Comparison of ENCODE assay signal across 22 cellular contexts in the genomic region with DNA sequence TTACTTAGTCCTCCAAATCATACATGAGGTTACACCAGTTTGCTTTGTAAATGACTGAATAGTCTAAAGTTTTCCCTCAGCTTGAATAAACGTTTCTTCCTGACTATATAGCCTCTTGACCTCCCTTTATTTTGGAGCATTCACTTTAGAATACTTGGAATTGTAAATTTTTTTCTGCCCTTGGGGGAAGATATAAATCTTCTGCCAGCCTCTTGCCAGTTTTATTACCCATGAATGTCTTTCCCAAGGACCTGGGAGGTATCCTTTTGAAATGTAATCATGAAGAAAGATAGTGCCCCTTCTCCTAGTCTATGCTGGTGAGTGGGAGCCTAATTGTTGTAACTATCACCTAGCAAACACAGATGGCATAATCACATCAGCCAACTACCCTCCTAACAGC.
DNase-seq lines count a peak whose midpoint lies in the region; FAIRE-seq lines count a peak whose summit lies in the region.
"Had no signal": no experiment of that assay in that cellular context is flagged by ENCODE, and none has a peak within 500 bp of the region (broad histone marks: within the 10 kb centered on the region; RNA-seq: fewer than 3 reads in every experiment).

No MANE protein-coding gene starts in this region.

- H3K18ac ChIP-seq in mesendoderm (ENCODE audit: low read length) = no peak overlapping the region

- H3K36me3 ChIP-seq in SK-N-MC (ENCODE audit: insufficient read depth, low read length) = no peaks in the 10 kb centered on the region
- no peaks in the 10 kb centered on the region for H3K36me3 ChIP-seq in mesendoderm (ENCODE audit: control insufficient read depth, insufficient read depth, low read length)
- no peaks in the 10 kb centered on the region for H3K36me3 ChIP-seq in effector memory CD4-positive, alpha-beta T cell (ENCODE audit: control insufficient read depth, insufficient read depth, low read length)
- H3K36me3 ChIP-seq: esophagus squamous epithelium, uterus had no signal

- H3K4me3 ChIP-seq in SK-N-MC (no peak overlapping the region), mesendoderm (ENCODE audit: low read length) (no peak overlapping the region)
- H3K4me3 ChIP-seq in effector memory CD4-positive, alpha-beta T cell (ENCODE audit: insufficient read depth, low read depth, low read length, poor library complexity, severe bottlenecking) = no peak overlapping the region
- H3K4me3 ChIP-seq: coronary artery, esophagus squamous epithelium, hepatocyte, psoas muscle, uterus had no signal

- H4K5ac ChIP-seq in mesendoderm (ENCODE audit: low read length) = no peak overlapping the region

- no peak overlapping the region for H3K56ac ChIP-seq in mesendoderm (ENCODE audit: low read length)

- H2BK120ac ChIP-seq in mesendoderm (ENCODE audit: low read depth, low read length) = no peak overlapping the region

- H3K23ac ChIP-seq in mesendoderm (ENCODE audit: low read length) = no peak overlapping the region

- H3K9me3 ChIP-seq in SK-N-MC (ENCODE audit: low read depth, low read length) = no peaks in the 10 kb centered on the region; the same call in 1 of the 2 replicates
- no peaks in the 10 kb centered on the region for H3K9me3 ChIP-seq in effector memory CD4-positive, alpha-beta T cell (ENCODE audit: control insufficient read depth, low read length)
- H3K9me3 ChIP-seq: psoas muscle, testis, uterus had no signal

- no CpG with 5 or more reads among the region's 1 CpG for WGBS in mesendoderm (ENCODE audit: extremely low coverage, insufficient coverage, low lambda C conversion rate)

- FAIRE-seq in HTR-8/SVneo (lab: Jason Lieb, UNC) = no peak
- FAIRE-seq: D721Med, GM12891 had no signal

- no peaks in the 10 kb centered on the region for H3K79me2 ChIP-seq in mesendoderm (ENCODE audit: control insufficient read depth, insufficient read depth, low read length)
- H3K79me2 ChIP-seq: hepatocyte had no signal

- H2BK5ac ChIP-seq in mesendoderm (ENCODE audit: low read length) = no peak overlapping the region

- no peak overlapping the region for H3K9ac ChIP-seq in SK-N-MC (ENCODE audit: insufficient read length)
- no peak overlapping the region for H3K9ac ChIP-seq in mesendoderm (ENCODE audit: low read length)

- no peaks in the 10 kb centered on the region for H3K4me1 ChIP-seq in mesendoderm (ENCODE audit: control insufficient read depth, low read depth, low read length)
- H3K4me1 ChIP-seq in effector memory CD4-positive, alpha-beta T cell (ENCODE audit: control insufficient read depth, insufficient read depth, low read length, poor library complexity, severe bottlenecking) = no peaks in the 10 kb centered on the region
- H3K4me1 ChIP-seq: esophagus squamous epithelium, psoas muscle, testis, uterus had no signal

- H4K8ac ChIP-seq in mesendoderm (ENCODE audit: low read depth, low read length) = no peak overlapping the region

- no peaks in the 10 kb centered on the region for H3K27me3 ChIP-seq in mesendoderm (ENCODE audit: insufficient read depth, low read length, poor library complexity)
- H3K27me3 ChIP-seq in effector memory CD4-positive, alpha-beta T cell (replicated peaks; ENCODE audit: control insufficient read depth, insufficient read depth, low read length, poor library complexity, severe bottlenecking) = no peaks in the 10 kb centered on the region
- H3K27me3 ChIP-seq: esophagus squamous epithelium, hepatocyte, testis, uterus had no signal

- H3K4me2 ChIP-seq in mesendoderm (ENCODE audit: low read length) = no peak overlapping the region
- H3K4me2 ChIP-seq: hepatocyte had no signal

- H3K27ac ChIP-seq in SK-N-MC (no peak overlapping the region), mesendoderm (ENCODE audit: low read depth, low read length) (no peak overlapping the region)
- H3K27ac ChIP-seq in effector memory CD4-positive, alpha-beta T cell (ENCODE audit: insufficient read depth, low read length, poor library complexity, severe bottlenecking) = no peak overlapping the region
- H3K27ac ChIP-seq: coronary artery, esophagus squamous epithelium, hepatocyte, psoas muscle, testis, uterus had no signal

- no peak overlapping the region for H2BK15ac ChIP-seq in mesendoderm (replicated peaks; ENCODE audit: low read depth)

- DNase-seq in Caki2 (ENCODE audit: low read depth) (peak; percentile 31), HTR-8/SVneo (ENCODE audit: insufficient read length, low spot score) (peak; percentile 15), SK-N-MC (ENCODE audit: low read depth, low spot score) (peak; percentile 12), mesendoderm (peak; percentile 31), amygdala (lab: John Stamatoyannopoulos, UW) (no peak)
- no peak for DNase-seq in effector memory CD4-positive, alpha-beta T cell
- DNase-seq in stimulated activated CD8-positive, alpha-beta memory T cell treated with anti-CD3 and anti-CD28 coated beads, Interleukin-4, amount 100 ng/mL, for 48 hours = no peak
- DNase-seq: activated CD4-positive, alpha-beta memory T cell treated with anti-CD3 and anti-CD28 coated beads, Interleukin-2, amount 10 ng/mL, durations not matched to agents 7 days and 5 days; activated CD8-positive, alpha-beta memory T cell treated with anti-CD3 and anti-CD28 coated beads, Interleukin-2, amount 50 U/mL, for 48 hours; activated naive CD4-positive, alpha-beta T cell treated with anti-CD3 and anti-CD28 coated beads, Interleukin-2, amount 10 ng/mL, durations not matched to agents 7 days and 5 days; anterior cingulate cortex; esophagus squamous epithelium; left cardiac atrium; psoas muscle; stimulated activated naive CD8-positive, alpha-beta T cell treated with anti-CD3 and anti-CD28 coated beads, Interleukin-15, Interleukin-2, amounts not matched to agents 100 U/mL and 50 U/mL, for 24 hours; T-helper 17 cell; testis; uterus had no signal

- H3K79me1 ChIP-seq in mesendoderm (ENCODE audit: low read length) = no peaks in the 10 kb centered on the region

- no peak overlapping the region for H2AK5ac ChIP-seq in mesendoderm (ENCODE audit: low read length)

- no peak overlapping the region for H3K4ac ChIP-seq in mesendoderm (ENCODE audit: low read depth, low read length)

- in situ Hi-C loops in Caki2 (cut with HindIII; ENCODE audit: low pct_unique_long_range_greater_than_20kb, low sequenced_read_pairs) = no loop called here

Comparison
In these comparisons a context has a peak if more than half of its experiments do, and no peak if none do; other contexts are left out.
1. DNase-seq: peak in Caki2 (single experiment), HTR-8/SVneo (single experiment), SK-N-MC (single experiment) and mesendoderm (single experiment); none in effector memory CD4-positive, alpha-beta T cell (0 of 3), amygdala (0 of 56) and stimulated activated CD8-positive, alpha-beta memory T cell treated with anti-CD3 and anti-CD28 coated beads, Interleukin-4, amount 100 ng/mL, for 48 hours (single experiment).